ENCODE assay signal across 11 cellular contexts in genomic region chr12:7842444-7842843, GRCh38. TPM values are rescaled to one million over a fixed set of nuclear protein-coding genes. Genes with fewer than 3 reads are reported as not detected.
DNase-seq lines count a peak whose midpoint lies in the region; ATAC-seq, FAIRE-seq and TF ChIP-seq lines count a peak whose summit lies in the region.
"Not testable (repeated sequence)": the region's sequence is repeated elsewhere in the genome, so short reads cannot be mapped to it uniquely, and the experiment has no call there.
"Had no signal": no experiment of that assay in that cellular context is flagged by ENCODE, and none has a peak within 500 bp of the region (broad histone marks: within the 10 kb centered on the region; RNA-seq: fewer than 3 reads in every experiment).

No MANE protein-coding gene starts in this region.

- not testable (repeated sequence) for H4K20me1 ChIP-seq in BLaER1 treated with 17β-estradiol and CSF1 and Interleukin-3, amounts not matched to agents 10 nM and 100 nM; astrocyte (ENCODE audit: insufficient read depth, low read length); neural progenitor cell (ENCODE audit: low read depth)

- peaks cover 0 to 46% (median 26%) of the 10 kb centered on the region in 10 experiments; a peak in 17 of 20 replicates for H3K4me1 ChIP-seq in BLaER1 treated with 17β-estradiol and CSF1 and Interleukin-3, amounts not matched to agents 10 nM and 100 nM
- H3K4me1 ChIP-seq in HUES48 (ENCODE audit: control insufficient read depth, insufficient read depth, low read length): peaks cover 18% of the 10 kb centered on the region
- not testable (repeated sequence) for H3K4me1 ChIP-seq in astrocyte (ENCODE audit: insufficient read depth, low read length); neural progenitor cell

- DNase-seq in astrocyte (ENCODE audit: low read depth); effector memory CD8-positive, alpha-beta T cell; neural progenitor cell (ENCODE audit: low spot score): not testable (repeated sequence)
- peak; percentile 42 to 65 for DNase-seq in lung microvascular endothelial cell (ENCODE audit: low read depth in 2 of 2)

- not testable (repeated sequence) for H3K4me3 Mint-ChIP-seq in astrocyte (ENCODE audit: unreplicated experiment); effector memory CD8-positive, alpha-beta T cell; neural progenitor cell

- peak overlapping the region in 3 of 11 experiments; percentile 73 to 77 (median 73); a peak in 5 of 22 replicates for H3K9ac ChIP-seq in BLaER1 treated with 17β-estradiol and CSF1 and Interleukin-3, amounts not matched to agents 10 nM and 100 nM
- not testable (repeated sequence) for H3K9ac ChIP-seq in HUES48 (ENCODE audit: low read depth, low read length); astrocyte (ENCODE audit: low read length); neural progenitor cell

- H3K4me2 ChIP-seq in BLaER1 treated with 17β-estradiol and CSF1 and Interleukin-3, amounts not matched to agents 10 nM and 100 nM: peak overlapping the region in 9 of 11 experiments; percentile 25 to 56 (median 44); a peak in 14 of 22 replicates
- not testable (repeated sequence) for H3K4me2 ChIP-seq in astrocyte (ENCODE audit: low read length); neural progenitor cell

- not testable (repeated sequence) for TF ChIP-seq CTCF in astrocyte (IDR thresholded peaks at IDR 0.05; ENCODE audit: insufficient read depth, low read depth, low read length); neural progenitor cell (IDR thresholded peaks at IDR 0.05)

- not testable (repeated sequence) for FAIRE-seq in astrocyte (lab: Jason Lieb, UNC)

- not testable (repeated sequence) for H3F3A ChIP-seq in neural progenitor cell (ENCODE audit: low read depth)

- H3K27me3 Mint-ChIP-seq in astrocyte (ENCODE audit: low read depth, unreplicated experiment); neural progenitor cell (ENCODE audit: insufficient read depth, low read depth): not testable (repeated sequence)
- peaks cover 20 to 33% of the 10 kb centered on the region in 2 donors for H3K27me3 Mint-ChIP-seq in effector memory CD8-positive, alpha-beta T cell

- not testable (repeated sequence) for H2AFZ ChIP-seq in astrocyte (ENCODE audit: low read depth, low read length)
- H2AFZ ChIP-seq in neural progenitor cell (replicated peaks): peak overlapping the region; percentile 12

- not testable (repeated sequence) for H3K79me2 ChIP-seq in astrocyte (ENCODE audit: insufficient read depth, low read length); neural progenitor cell (ENCODE audit: low read depth)

- not testable (repeated sequence) for H3K4me3 ChIP-seq in BLaER1 treated with 17β-estradiol and CSF1 and Interleukin-3, amounts not matched to agents 10 nM and 100 nM; HUES48 (ENCODE audit: low read depth, low read length); astrocyte (ENCODE audit: insufficient read depth, low read depth, low read length); neural progenitor cell

- peak overlapping the region in 8 of 11 experiments; percentile 68 to 83 (median 77); a peak in 14 of 22 replicates for H3K27ac ChIP-seq in BLaER1 treated with 17β-estradiol and CSF1 and Interleukin-3, amounts not matched to agents 10 nM and 100 nM
- H3K27ac ChIP-seq in HUES48 (ENCODE audit: low read depth, low read length): peak overlapping the region; percentile 40
- not testable (repeated sequence) for H3K27ac ChIP-seq in astrocyte (ENCODE audit: low read depth, low read length); neural progenitor cell

- H3K36me3 ChIP-seq in BLaER1 treated with 17β-estradiol and CSF1 and Interleukin-3, amounts not matched to agents 10 nM and 100 nM; HUES48 (ENCODE audit: control insufficient read depth, insufficient read depth, low read length); astrocyte (ENCODE audit: insufficient read depth, low read length); neural progenitor cell: not testable (repeated sequence)

- peaks cover 0 to 11% (median 0%) of the 10 kb centered on the region in 11 experiments; a peak in 1 of 22 replicates for H3K9me3 ChIP-seq in BLaER1 treated with 17β-estradiol and CSF1 and Interleukin-3, amounts not matched to agents 10 nM and 100 nM (replicated peaks in 1 of 11)
- H3K9me3 ChIP-seq in HUES48 (ENCODE audit: control insufficient read depth, insufficient read depth, low read length); astrocyte (ENCODE audit: insufficient read depth, low read depth, low read length); neural progenitor cell (ENCODE audit: low read depth): not testable (repeated sequence)

- H3K27me3 ChIP-seq in BLaER1 treated with 17β-estradiol and CSF1 and Interleukin-3, amounts not matched to agents 10 nM and 100 nM; HUES48 (ENCODE audit: control insufficient read depth, insufficient read depth, low read length); astrocyte (ENCODE audit: insufficient read depth, low read length); neural progenitor cell: not testable (repeated sequence)

- not testable (repeated sequence) for H3K9me3 Mint-ChIP-seq in astrocyte (ENCODE audit: unreplicated experiment); effector memory CD8-positive, alpha-beta T cell; neural progenitor cell

- H3K36me3 Mint-ChIP-seq in astrocyte (ENCODE audit: low read depth, unreplicated experiment); effector memory CD8-positive, alpha-beta T cell (ENCODE audit: insufficient read depth); neural progenitor cell: not testable (repeated sequence)

- not testable (repeated sequence) for H3K4me1 Mint-ChIP-seq in astrocyte (ENCODE audit: low read depth, unreplicated experiment); effector memory CD8-positive, alpha-beta T cell (ENCODE audit: low read depth in 2 of 2); neural progenitor cell

- peak overlapping the region; percentile 41 for H3K27ac Mint-ChIP-seq in astrocyte (ENCODE audit: unreplicated experiment)
- H3K27ac Mint-ChIP-seq in effector memory CD8-positive, alpha-beta T cell; neural progenitor cell: not testable (repeated sequence)

- peak; percentile 31 to 59 for ATAC-seq in activated CD4-positive, CD25-positive, alpha-beta regulatory T cell treated with anti-CD3 and anti-CD28 coated beads, Interleukin-2, amount 50 U/mL, for 24 hours
- peak; percentile 39 for ATAC-seq in effector memory CD8-positive, alpha-beta T cell (replicated peaks)

RNA-seq across cellular contexts. Expression of gene SLC2A14, which starts 30.3 kb away (rescaled TPM):
- 2.3 and 2.8 TPM in 2 replicates for total RNA-seq in astrocyte
- not detected in 2 replicates for total RNA-seq in lung microvascular endothelial cell
- total RNA-seq in neural progenitor cell (ENCODE audit: low replicate concordance): 0.46 and 0.49 TPM in 2 replicates
- total RNA-seq: Daoy, GM23248 had no signal

RNA-seq across cellular contexts. Expression of gene NANOG, which starts 53.2 kb away (rescaled TPM):
- total RNA-seq in astrocyte (0.16 and 0.94 TPM in 2 replicates), lung microvascular endothelial cell (not detected in 2 replicates), neural progenitor cell (ENCODE audit: low replicate concordance) (not detected in 2 replicates)
- total RNA-seq: CD4-positive, alpha-beta T cell; Daoy; GM23248; Peyer's patch had no signal
